ENCODE assay signal across 32 cellular contexts in genomic region chr10:130761032-130761575, GRCh38.
"Had no signal": no experiment of that assay in that cellular context is flagged by ENCODE, and none has a peak within 500 bp of the region (broad histone marks: within the 10 kb centered on the region; RNA-seq: fewer than 3 reads in every experiment).

No MANE protein-coding gene starts in this region.

- ATAC-seq: PC-3 had no signal

- H3K27me3 Mint-ChIP-seq: activated B cell treated with CpG ODN at 0.5 μM for 24 hours; activated CD4-positive, alpha-beta memory T cell treated with anti-CD3 and anti-CD28 coated beads for 36 hours; activated naive CD8-positive, alpha-beta T cell treated with anti-CD3 and anti-CD28 coated beads for 36 hours had no signal

- H3K27me3 ChIP-seq: ascending aorta, cardiac muscle cell, MG63 had no signal

- H3K36me3 Mint-ChIP-seq: activated CD4-positive, alpha-beta memory T cell treated with anti-CD3 and anti-CD28 coated beads for 36 hours; activated naive CD8-positive, alpha-beta T cell treated with anti-CD3 and anti-CD28 coated beads for 36 hours had no signal

- H3K9me3 ChIP-seq: ascending aorta, MG63 had no signal

- H3K27ac ChIP-seq: ascending aorta, cardiac muscle cell, RWPE1, VCaP had no signal

- H3K9me3 Mint-ChIP-seq: activated CD4-positive, alpha-beta memory T cell treated with anti-CD3 and anti-CD28 coated beads for 36 hours had no signal

- H3K4me3 Mint-ChIP-seq: activated B cell treated with CpG ODN at 0.5 μM for 24 hours; activated CD4-positive, alpha-beta memory T cell treated with anti-CD3 and anti-CD28 coated beads for 36 hours; activated naive CD8-positive, alpha-beta T cell treated with anti-CD3 and anti-CD28 coated beads for 36 hours had no signal

- H3K4me3 ChIP-seq: ascending aorta, cardiac muscle cell, MG63 had no signal

- DNase-seq: activated B cell treated with CpG ODN at 0.5 μM for 24 hours; activated CD4-positive, alpha-beta memory T cell treated with anti-CD3 and anti-CD28 coated beads for 36 hours; activated CD4-positive, alpha-beta T cell treated with anti-CD3 and anti-CD28 coated beads for 4 hours; activated CD4-positive, alpha-beta T cell treated with anti-CD3 and anti-CD28 coated beads, Interleukin-2, amount 50 U/mL, for 1 hour; activated CD4-positive, CD25-positive, alpha-beta regulatory T cell treated with anti-CD3 and anti-CD28 coated beads, Interleukin-2, amount 50 U/mL, for 72 hours; activated CD8-positive, alpha-beta memory T cell treated with anti-CD3 and anti-CD28 coated beads, Interleukin-2, amount 50 U/mL, for 48 hours; activated effector memory CD4-positive, alpha-beta T cell treated with Interleukin-2 at 50 U/mL for 16 hours; activated naive CD4-positive, alpha-beta T cell treated with anti-CD3 and anti-CD28 coated beads, Interleukin-2, amount 50 U/mL, for 16 hours; activated naive CD8-positive, alpha-beta T cell treated with anti-CD3 and anti-CD28 coated beads for 36 hours; activated T-cell treated with anti-CD3 and anti-CD28 coated beads, Interleukin-2, amount 50 U/mL, for 48 hours; amygdala; Karpas-422; KBM-7; MG63; NCI-H1048; NCI-H1105 treated with DMSO at 0.1 percent for 48 hours; NCI-H1436; NCI-H1694; NCI-H1930; NCI-H2081 treated with DMSO at 0.1 percent for 48 hours; NCI-H226; NCI-H524 treated with DMSO at 0.1 percent for 48 hours; PC-3; Right ventricle myocardium superior; SW 1271; T-helper 1 cell; T-helper 2 cell; T-helper 9 cell had no signal

- H3K27ac Mint-ChIP-seq: activated B cell treated with CpG ODN at 0.5 μM for 24 hours; activated CD4-positive, alpha-beta memory T cell treated with anti-CD3 and anti-CD28 coated beads for 36 hours; activated naive CD8-positive, alpha-beta T cell treated with anti-CD3 and anti-CD28 coated beads for 36 hours had no signal

- H3K4me1 Mint-ChIP-seq: activated B cell treated with CpG ODN at 0.5 μM for 24 hours; activated naive CD8-positive, alpha-beta T cell treated with anti-CD3 and anti-CD28 coated beads for 36 hours had no signal

- H3K36me3 ChIP-seq: ascending aorta, cardiac muscle cell, MG63 had no signal

- H3K4me1 ChIP-seq: ascending aorta had no signal
